8 cellular contexts compared by ENCODE assay signal in the genomic region with DNA sequence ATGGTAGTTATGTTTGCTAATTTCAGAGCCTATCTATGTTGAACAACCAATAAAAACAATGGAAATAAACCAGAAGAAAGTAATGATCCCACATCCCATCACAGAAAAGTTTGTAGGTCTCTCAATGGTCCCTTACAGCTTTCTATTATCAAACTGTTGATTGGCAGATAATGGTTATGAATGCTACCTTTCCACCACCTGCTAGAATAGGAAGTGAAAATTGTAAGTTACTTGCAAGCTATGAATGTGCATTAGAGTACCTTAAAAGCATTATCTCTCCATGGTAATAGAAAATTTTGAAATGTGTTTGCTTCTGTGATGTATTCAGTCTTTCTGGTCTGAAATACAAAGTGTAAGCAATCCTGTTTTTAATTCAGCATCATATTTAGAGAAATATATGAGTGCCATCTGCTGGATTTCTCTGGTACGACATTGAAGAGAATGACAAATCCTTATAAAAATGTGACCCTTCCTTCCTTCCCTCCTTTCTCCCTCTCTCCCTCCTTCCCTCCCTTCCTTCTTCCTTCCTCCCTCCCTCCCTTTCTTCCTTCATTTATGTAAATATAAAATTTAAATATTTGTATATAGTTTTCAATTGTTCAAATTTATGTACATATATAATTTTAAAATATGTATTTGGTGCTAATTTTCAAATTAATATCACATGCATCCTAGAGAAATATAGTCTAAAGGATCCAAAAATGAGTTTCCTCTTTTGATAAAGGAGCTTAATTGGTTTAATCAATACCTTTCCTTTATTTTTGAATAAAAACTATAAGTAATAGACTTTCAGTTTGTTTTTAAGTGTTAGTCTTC. TPM values are rescaled to one million over a fixed set of nuclear protein-coding genes. Genes with fewer than 3 reads are reported as not detected.
DNase-seq lines count a peak whose midpoint lies in the region; ATAC-seq, FAIRE-seq and TF ChIP-seq lines count a peak whose summit lies in the region.

No MANE protein-coding gene starts in this region.

- H3K27ac ChIP-seq in OCI-LY7 (ENCODE audit: low read depth, low read length, poor library complexity, severe bottlenecking) (no peak overlapping the region), small intestine (ENCODE audit: low read depth in 1 of 2, low read length in 1 of 2) (no peak overlapping the region)

- TF ChIP-seq CTCF in OCI-LY7 (conservative IDR thresholded peaks at IDR 0.05; ENCODE audit: low read length), result peak; percentile 80
- peak; percentile 48 for TF ChIP-seq CTCF in fibroblast of mammary gland (conservative IDR thresholded peaks at IDR 0.05; ENCODE audit: control insufficient read depth, insufficient read depth, low read depth, low read length)

- BruUV-seq in OCI-LY7 (replicated peaks; lab: Mats Ljungman, UMichigan), result no TSS peak

- H3K9me3 ChIP-seq in OCI-LY7 (ENCODE audit: low read length) (no peaks in the 10 kb centered on the region), small intestine (ENCODE audit: control insufficient read depth, low read depth) (no peaks in the 10 kb centered on the region), MG63 (no peaks in the 10 kb centered on the region)

- H4K20me1 ChIP-seq in OCI-LY7 (ENCODE audit: insufficient read depth, low read length), result no peaks in the 10 kb centered on the region

- H3K4me1 ChIP-seq in OCI-LY7 (ENCODE audit: insufficient read depth, low read length, poor library complexity, severe bottlenecking) (no peaks in the 10 kb centered on the region), small intestine (ENCODE audit: control insufficient read depth in 2 of 2, insufficient read depth in 1 of 2, low read depth in 1 of 2, low read length in 1 of 2) (no peaks in the 10 kb centered on the region)

- no peak for ATAC-seq in GM21528 (IDR thresholded peaks at IDR 0.05; ENCODE audit: low FRiP score, unreplicated experiment)

- POLR2A ChIA-PET in HEK293T (lab: Yijun Ruan, JAX), result no interaction called here
- POLR2A ChIA-PET in OCI-LY7 (lab: Charles Lee), result interaction anchor here (0.8 kb wide), 1 partner anchor 299 kb away, joined by 3 read pairs; no protein-coding TSS in a partner anchor

- H3K27me3 ChIP-seq in small intestine (ENCODE audit: control insufficient read depth in 2 of 2, insufficient read depth in 2 of 2, low read length in 2 of 2) (no peaks in the 10 kb centered on the region), MG63 (no peaks in the 10 kb centered on the region)

- H3K4me3 ChIP-seq in OCI-LY7 (ENCODE audit: low read depth, low read length, poor library complexity, severe bottlenecking), result no peak overlapping the region
- H3K4me3 ChIP-seq in fibroblast of mammary gland (ENCODE audit: control insufficient read depth, low read depth, low read length), result no peak overlapping the region
- H3K4me3 ChIP-seq in small intestine (ENCODE audit: low read depth in 1 of 2, low read length in 2 of 2), result no peak overlapping the region
- no peak overlapping the region for H3K4me3 ChIP-seq in MG63

- no peaks in the 10 kb centered on the region for H3K9me2 ChIP-seq in OCI-LY7 (ENCODE audit: insufficient read depth, low read length)

- H3K36me3 ChIP-seq in OCI-LY7 (ENCODE audit: insufficient read depth, low read length) (no peaks in the 10 kb centered on the region), small intestine (ENCODE audit: control insufficient read depth in 2 of 2, insufficient read depth in 2 of 2, low read length in 2 of 2) (no peaks in the 10 kb centered on the region), MG63 (no peaks in the 10 kb centered on the region)

- H3K4me2 ChIP-seq in OCI-LY7 (ENCODE audit: low read length), result no peak overlapping the region

- peak; percentile 9 for DNase-seq in Daoy (ENCODE audit: low read depth)
- peak; percentile 20 for DNase-seq in HEK293T (ENCODE audit: extremely low spot score)
- peak; percentile 32 for DNase-seq in OCI-LY7 (ENCODE audit: low spot score)
- DNase-seq in fibroblast of mammary gland (ENCODE audit: low read depth), result peak; percentile 37
- DNase-seq in small intestine, result peak; percentile 9
- DNase-seq in NCI-H2029 (lab: John Stamatoyannopoulos, UW), result no peak
- DNase-seq in MG63, result no peak

- H3K79me2 ChIP-seq in OCI-LY7 (ENCODE audit: insufficient read depth, low read depth, low read length), result no peaks in the 10 kb centered on the region

- intact Hi-C loops in OCI-LY7 (cut with micrococcal nuclease; ENCODE audit: unreplicated experiment), result loop anchor here (2.0 to 10.0 kb wide), 3 partner anchors 581 to 1031 kb away; no protein-coding TSS in a partner anchor

- no peak overlapping the region; the same call in 1 of the 2 replicates for H2AFZ ChIP-seq in OCI-LY7 (ENCODE audit: low read length)

- 0% methylated on average over 1 of the region's 1 CpG for WGBS in small intestine, 3 donors

- no peak for FAIRE-seq in small intestine (lab: Jason Lieb, UNC)

- CTCF ChIA-PET in HEK293T (lab: Yijun Ruan, JAX) (interaction anchor here (0.6 to 1.6 kb wide), 4 partner anchors 9 to 440 kb away, joined by 3 to 5 read pairs (median 3); no protein-coding TSS in a partner anchor), OCI-LY7 (lab: Charles Lee; ENCODE audit: unreplicated experiment) (no interaction called here)

TF ChIP-seq in HEK293T, 16 proteins besides CTCF, POLR2A, EP300 and RAD21:
- TF ChIP-seq NFRKB (IDR thresholded peaks at IDR 0.05), result no peak
- TF ChIP-seq, protein P1, sequence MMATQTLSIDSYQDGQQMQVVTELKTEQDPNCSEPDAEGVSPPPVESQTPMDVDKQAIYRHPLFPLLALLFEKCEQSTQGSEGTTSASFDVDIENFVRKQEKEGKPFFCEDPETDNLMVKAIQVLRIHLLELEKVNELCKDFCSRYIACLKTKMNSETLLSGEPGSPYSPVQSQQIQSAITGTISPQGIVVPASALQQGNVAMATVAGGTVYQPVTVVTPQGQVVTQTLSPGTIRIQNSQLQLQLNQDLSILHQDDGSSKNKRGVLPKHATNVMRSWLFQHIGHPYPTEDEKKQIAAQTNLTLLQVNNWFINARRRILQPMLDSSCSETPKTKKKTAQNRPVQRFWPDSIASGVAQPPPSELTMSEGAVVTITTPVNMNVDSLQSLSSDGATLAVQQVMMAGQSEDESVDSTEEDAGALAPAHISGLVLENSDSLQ (IDR thresholded peaks at IDR 0.05), result no peak
- TF ChIP-seq SUZ12 (IDR thresholded peaks at IDR 0.05), result no peak
- TF ChIP-seq L3MBTL2 (conservative IDR thresholded peaks at IDR 0.05), result no peak
- no peak for TF ChIP-seq ELF4 (IDR thresholded peaks at IDR 0.05)
- no peak for TF ChIP-seq ZNF384 (IDR thresholded peaks at IDR 0.05)

RNA-seq across cellular contexts. Expression of a gene that starts 41.4 kb away (rescaled TPM):
- 0.17 TPM in 1 of 2 replicates, not detected in the other for total RNA-seq in Daoy (2014; rRNA removed; shearing (Covaris generic))
- total RNA-seq in OCI-LY7 (2014; rRNA removed; shearing (Covaris generic)), result not detected in 2 replicates
- not detected in 2 replicates for total RNA-seq in OCI-LY7 (2022)
- polyA plus RNA-seq in small intestine, result under 1 TPM in 1 of 3 donors, not detected in 2; 0.12 TPM
- total RNA-seq in MG63 (2014; rRNA removed; shearing (Covaris generic); ENCODE audit: low replicate concordance), result not detected in 2 replicates

Comparison
In these comparisons a context has a peak if more than half of its experiments do, and no peak if none do; other contexts are left out.
1. DNase-seq: peak in Daoy (single experiment), HEK293T (single experiment), OCI-LY7 (single experiment), fibroblast of mammary gland (single experiment) and small intestine (single experiment); none in NCI-H2029 (single experiment) and MG63 (single experiment).